In genomic region chr19:43754312-43754561, GRCh38 we compare ENCODE assay signal across 8 cellular contexts. TPM values are rescaled to one million over a fixed set of nuclear protein-coding genes. Genes with fewer than 3 reads are reported as not detected.
DNase-seq lines count a peak whose midpoint lies in the region; ATAC-seq and TF ChIP-seq lines count a peak whose summit lies in the region.

No MANE protein-coding gene starts in this region.

- POLR2A ChIA-PET in T-cell (lab: Charles Lee) = interaction anchor here (0.6 to 1.0 kb wide), 5 partner anchors 11 to 290 kb away, joined by 3 to 4 read pairs (median 4); no protein-coding TSS in a partner anchor

- TF ChIP-seq POLR2A in GM19099 (IDR thresholded peaks at IDR 0.05; ENCODE audit: extremely low read depth, insufficient read length, low read depth) (peak; percentile 7), gastrocnemius medialis (IDR thresholded peaks at IDR 0.05) (no peak)

- H3K9me3 Mint-ChIP-seq in T-cell = no peaks in the 10 kb centered on the region

- peaks cover 38 to 56% (median 45%) of the 10 kb centered on the region in 3 donors for H3K4me1 Mint-ChIP-seq in T-cell

- intact Hi-C loops in gastrocnemius medialis (cut with DNase I; ENCODE audit: low total_unique reads) = loop anchor here (10.0 kb wide), 1 partner anchor 219 kb away; the partner anchor contains the start of gene ZNF575

- no peaks in the 10 kb centered on the region for H3K27me3 Mint-ChIP-seq in T-cell

- no peaks in the 10 kb centered on the region for H3K9me3 ChIP-seq in gastrocnemius medialis

- ATAC-seq in T-cell (replicated peaks in 1 of 4) (no peak), gastrocnemius medialis (no peak), HG02623 (IDR thresholded peaks at IDR 0.05; ENCODE audit: unreplicated experiment) (no peak)

- TF ChIP-seq CTCF in fibroblast of pulmonary artery (IDR thresholded peaks at IDR 0.05; ENCODE audit: low read length, missing control alignments) (no peak), gastrocnemius medialis (IDR thresholded peaks at IDR 0.05 in 4 of 5, conservative IDR thresholded peaks at IDR 0.05 in 1 of 5) (no peak)

- peak overlapping the region; percentile 85 for H3K4me3 ChIP-seq in fibroblast of pulmonary artery (replicated peaks; ENCODE audit: low read depth, low read length)
- peak overlapping the region; percentile 75 to 82 (median 80) for H3K4me3 ChIP-seq in gastrocnemius medialis

- in situ Hi-C loops in gastrocnemius medialis (cut with MboI; ENCODE audit: low sequenced_read_pairs in 4 of 4) = no loop called here

- no peaks in the 10 kb centered on the region for H3K27me3 ChIP-seq in gastrocnemius medialis

- peaks cover 19% of the 10 kb centered on the region for H3K36me3 Mint-ChIP-seq in T-cell

- H3K27ac ChIP-seq in gastrocnemius medialis = peak overlapping the region; percentile 98 to 99 (median 98)

- H3K27ac Mint-ChIP-seq in T-cell = peak overlapping the region; percentile 87 to 98

- peaks cover 5 to 19% of the 10 kb centered on the region in 2 donors for H3K4me1 ChIP-seq in gastrocnemius medialis

- DNase-seq in T-cell (no peak), fibroblast of pulmonary artery (ENCODE audit: low read depth) (no peak), gastrocnemius medialis (no peak), Kasumi-1 (lab: John Stamatoyannopoulos, UW) (no peak), iPS-NIHi7 (ENCODE audit: extremely low spot score) (no peak)
- no peak for DNase-seq in NK-92 treated with Interleukin-12 subunit alpha and Interleukin-12 subunit beta, amount 100 ng/mL, for 24 hours (lab: John Stamatoyannopoulos, UW)

- CTCF ChIA-PET in T-cell (lab: Charles Lee) = interaction anchor here in 1 of 2 donors (0.9 to 2.3 kb wide), 5 partner anchors 9 to 86 kb away, joined by 4 to 13 read pairs (median 5); no protein-coding TSS in a partner anchor

- peak overlapping the region; percentile 94 to 98 (median 98) for H3K4me3 Mint-ChIP-seq in T-cell

- H3K36me3 ChIP-seq in gastrocnemius medialis = peaks cover 0 to 15% of the 10 kb centered on the region in 2 donors

RNA-seq across cellular contexts. Expression of gene SMG9, which starts 0.5 kb away (rescaled TPM):
- total RNA-seq in T-cell (10 to 100 TPM; 50.3 to 64.3 (median 56.8) TPM), gastrocnemius medialis (1 to 10 TPM; 4.5 to 9.1 (median 7.1) TPM)

RNA-seq across cellular contexts. Expression of gene KCNN4, which starts 26.5 kb away (rescaled TPM):
- total RNA-seq in T-cell (10 to 100 TPM; 21.9 to 90.1 (median 37.6) TPM), gastrocnemius medialis (1 to 10 TPM in 3 of 4 donors, not detected in 1; 1.1 to 4.1 (median 1.7) TPM)

RNA-seq across cellular contexts. Expression of gene IRGC, which starts 38.4 kb away (rescaled TPM):
- total RNA-seq in T-cell (not detected), gastrocnemius medialis (not detected)

RNA-seq across cellular contexts. Expression of gene LYPD5, which starts 48.0 kb away (rescaled TPM):
- total RNA-seq in T-cell (under 1 TPM in 4 of 5 donors, not detected in 1; 0.20 to 0.70 (median 0.58) TPM), gastrocnemius medialis (1 to 10 TPM in 1 of 4 donors, under 1 TPM in 1, not detected in 2; 0.35 to 1.4 TPM)

Comparison
In these comparisons a context has a peak if more than half of its experiments do, and no peak if none do; other contexts are left out.
1. RNA of gene SMG9, which starts 0.5 kb away (total RNA-seq): 50.3 to 64.3 TPM in T-cell; 4.5 to 9.1 TPM in gastrocnemius medialis; every median in the first group is over 4 times any median in the second.
2. RNA of gene KCNN4, which starts 26.5 kb away (total RNA-seq): 21.9 to 90.1 TPM in T-cell; 1.1 to 4.1 TPM in gastrocnemius medialis; every median in the first group is over 4 times any median in the second.